ENCODE assay signal across 12 cellular contexts in genomic region chr14:24277606-24278321, GRCh38.
DNase-seq lines count a peak whose midpoint lies in the region; ATAC-seq and TF ChIP-seq lines count a peak whose summit lies in the region.
"Had no signal": no experiment of that assay in that cellular context is flagged by ENCODE, and none has a peak within 500 bp of the region (broad histone marks: within the 10 kb centered on the region; RNA-seq: fewer than 3 reads in every experiment).

No MANE protein-coding gene starts in this region.

- no peak for TF ChIP-seq CTCF in neutrophil (IDR thresholded peaks at IDR 0.05)

- no peaks in the 10 kb centered on the region for H3K9me3 ChIP-seq in neutrophil

- H3K4me1 ChIP-seq in neutrophil (ENCODE audit: control insufficient read depth in 1 of 2, insufficient read depth in 1 of 2, low read depth in 1 of 2, low read length in 1 of 2) = peaks cover 95 to 96% of the 10 kb centered on the region in 2 experiments

- H3K4me3 ChIP-seq in neutrophil (ENCODE audit: low read depth in 1 of 2, low read length in 1 of 2) = peak overlapping the region; percentile 49 to 59

- no peaks in the 10 kb centered on the region for H3K27me3 ChIP-seq in neutrophil

- H3K36me3 ChIP-seq in neutrophil = no peaks in the 10 kb centered on the region

- H3K4me3 Mint-ChIP-seq in activated naive CD8-positive, alpha-beta T cell treated with anti-CD3 and anti-CD28 coated beads, Interleukin-2, amount 50 U/mL, for 24 hours = no peak overlapping the region
- H3K4me3 Mint-ChIP-seq: T-helper 1 cell treated with Interleukin-12 subunit alpha and Interleukin-12 subunit beta and Interleukin-4 antibody, amounts not matched to agents 30 μg/mL and 1 μg/mL, for 36 hours had no signal

- DNase-seq in C1 segment of cervical spinal cord (lab: John Stamatoyannopoulos, UW) (peak in 9 of 14 donors; percentile 8 to 50 (median 22)), Kasumi-1 (lab: John Stamatoyannopoulos, UW) (peak; percentile 75 to 77)
- DNase-seq in activated naive CD8-positive, alpha-beta T cell treated with anti-CD3 and anti-CD28 coated beads, Interleukin-2, amount 50 U/mL, for 24 hours = peak; percentile 23
- DNase-seq: activated effector memory CD4-positive, alpha-beta T cell treated with anti-CD3 and anti-CD28 coated beads, Interleukin-2, amount 50 U/mL, for 16 hours; NCI-H1694; NK-92 treated with Interleukin-12 subunit alpha and Interleukin-12 subunit beta, amount 100 ng/mL, for 24 hours had no signal

- H3K27me3 Mint-ChIP-seq in activated naive CD8-positive, alpha-beta T cell treated with anti-CD3 and anti-CD28 coated beads, Interleukin-2, amount 50 U/mL, for 24 hours = no peaks in the 10 kb centered on the region

- H3K4me1 Mint-ChIP-seq in activated naive CD8-positive, alpha-beta T cell treated with anti-CD3 and anti-CD28 coated beads, Interleukin-2, amount 50 U/mL, for 24 hours = peaks cover 64% of the 10 kb centered on the region

- ATAC-seq in activated naive CD8-positive, alpha-beta T cell treated with anti-CD3 and anti-CD28 coated beads, Interleukin-2, amount 50 U/mL, for 24 hours = no peak
- no peak for ATAC-seq in HG03469 (IDR thresholded peaks at IDR 0.05; ENCODE audit: unreplicated experiment)
- ATAC-seq in HG02981 (IDR thresholded peaks at IDR 0.05; ENCODE audit: unreplicated experiment) = no peak
- ATAC-seq in HG03432 (IDR thresholded peaks at IDR 0.05; ENCODE audit: unreplicated experiment) = no peak
- ATAC-seq in HG03354 (IDR thresholded peaks at IDR 0.05; ENCODE audit: poor library complexity, severe bottlenecking, unreplicated experiment) = no peak

- peak overlapping the region; percentile 97 for H3K27ac ChIP-seq in neutrophil

- H3K27ac Mint-ChIP-seq in activated naive CD8-positive, alpha-beta T cell treated with anti-CD3 and anti-CD28 coated beads, Interleukin-2, amount 50 U/mL, for 24 hours = peak overlapping the region; percentile 76

- H3K36me3 Mint-ChIP-seq in activated naive CD8-positive, alpha-beta T cell treated with anti-CD3 and anti-CD28 coated beads, Interleukin-2, amount 50 U/mL, for 24 hours (ENCODE audit: low read depth) = peaks cover 6% of the 10 kb centered on the region

- H3K9me3 Mint-ChIP-seq in activated naive CD8-positive, alpha-beta T cell treated with anti-CD3 and anti-CD28 coated beads, Interleukin-2, amount 50 U/mL, for 24 hours = peaks cover 5% of the 10 kb centered on the region
- H3K9me3 Mint-ChIP-seq: T-helper 1 cell treated with Interleukin-12 subunit alpha and Interleukin-12 subunit beta and Interleukin-4 antibody, amounts not matched to agents 30 μg/mL and 1 μg/mL, for 36 hours had no signal

Comparison
In these comparisons a context has a peak if more than half of its experiments do, and no peak if none do; other contexts are left out.
1. DNase-seq: peak in every context shown above with its lines; median percentile 76 in Kasumi-1; 23 in activated naive CD8-positive, alpha-beta T cell treated with anti-CD3 and anti-CD28 coated beads, Interleukin-2, amount 50 U/mL, for 24 hours; 22 in C1 segment of cervical spinal cord.